In the genomic region with DNA sequence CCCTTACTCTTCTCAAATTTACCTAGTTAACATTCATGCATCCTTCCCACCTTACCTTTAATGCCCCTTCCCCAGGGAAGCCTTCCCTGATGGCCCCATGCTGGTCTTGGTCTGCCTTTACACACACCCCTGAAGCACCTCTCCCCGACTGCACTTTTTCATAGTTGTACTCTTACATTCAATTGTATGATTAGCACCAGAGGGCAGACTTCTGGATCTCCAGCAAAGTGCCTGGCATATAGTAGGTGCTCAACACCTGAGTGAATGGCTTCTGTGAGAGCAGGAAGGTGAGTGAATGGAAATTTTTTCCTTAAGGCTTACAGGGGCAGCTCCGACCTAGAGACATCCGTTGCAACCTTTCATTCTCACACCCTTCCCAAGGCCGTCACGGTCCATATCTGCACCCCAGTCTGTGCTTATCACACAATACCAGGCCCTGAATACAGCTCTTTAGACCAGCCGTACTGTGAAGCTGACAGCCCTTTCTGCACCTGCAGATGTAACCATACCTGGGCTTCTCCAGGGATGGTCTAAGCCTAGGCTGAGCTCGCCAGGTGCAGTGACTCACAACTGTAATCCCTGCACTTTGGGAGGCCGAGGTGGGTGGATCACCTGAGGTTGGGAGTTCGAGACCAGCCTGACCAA, we compare ENCODE assay signal across 24 cellular contexts. TPM values are rescaled to one million over a fixed set of nuclear protein-coding genes. Genes with fewer than 3 reads are reported as not detected.
DNase-seq lines count a peak whose midpoint lies in the region; ATAC-seq, FAIRE-seq and TF ChIP-seq lines count a peak whose summit lies in the region.
"Had no signal": no experiment of that assay in that cellular context is flagged by ENCODE, and none has a peak within 500 bp of the region (broad histone marks: within the 10 kb centered on the region; RNA-seq: fewer than 3 reads in every experiment).

No MANE protein-coding gene starts in this region.

- H3K79me2 ChIP-seq in H1 (ENCODE audit: control insufficient read depth in 1 of 2, insufficient read depth in 2 of 2, low read length in 2 of 2) (peaks cover 0 to 4% of the 10 kb centered on the region in 2 experiments; a peak in 1 of 4 replicates), mesendoderm (ENCODE audit: control insufficient read depth, insufficient read depth, low read length) (no peaks in the 10 kb centered on the region)

- CTCF ChIA-PET in CD8-positive, alpha-beta memory T cell (lab: Charles Lee) = interaction anchor here (1.9 kb wide), 1 partner anchor 15 kb away, joined by 7 read pairs; a partner anchor contains a TSS
- CTCF ChIA-PET in Panc1 (lab: Charles Lee) (no interaction called here), H1 (lab: Charles Lee; ENCODE audit: partially characterized antibody) (interaction anchor here (0.6 to 52.4 kb wide), 13 partner anchors 13 to 232 kb away, joined by 3 to 1885 read pairs (median 4); a partner anchor contains a TSS)

- no peaks in the 10 kb centered on the region for H3K27me3 Mint-ChIP-seq in CD8-positive, alpha-beta memory T cell
- H3K27me3 Mint-ChIP-seq: B cell had no signal

- H3K9ac ChIP-seq in H1 (replicated peaks in 1 of 4; ENCODE audit: extremely low read depth in 1 of 4, low read depth in 3 of 4, low read length in 3 of 4) (no peak overlapping the region), mesendoderm (ENCODE audit: low read length) (no peak overlapping the region)

- TSS peak; percentile 40 for BruUV-seq in Panc1 (replicated peaks; lab: Mats Ljungman, UMichigan)

- no peak overlapping the region for H3K4me3 ChIP-seq in CD8-positive, alpha-beta memory T cell (ENCODE audit: low read length)
- H3K4me3 ChIP-seq in Panc1 (ENCODE audit: low read depth in 2 of 2, low read length in 2 of 2) = no peak overlapping the region
- no peak overlapping the region for H3K4me3 ChIP-seq in H1 (ENCODE audit: extremely low read depth in 1 of 4, insufficient read depth in 2 of 4, low read depth in 3 of 4, low read length in 4 of 4)
- H3K4me3 ChIP-seq in spleen = no peak overlapping the region
- H3K4me3 ChIP-seq in mesendoderm (ENCODE audit: low read length) = no peak overlapping the region
- H3K4me3 ChIP-seq: A549, SJSA1 had no signal

- ATAC-seq in Panc1 = no peak
- ATAC-seq: A549, Right ventricle myocardium inferior had no signal

- H2AFZ ChIP-seq in H1 (ENCODE audit: low read length) = no peak overlapping the region

- no peak overlapping the region for H3K4ac ChIP-seq in H1 (replicated peaks; ENCODE audit: insufficient read length, low read depth, low read length)
- no peak overlapping the region for H3K4ac ChIP-seq in mesendoderm (ENCODE audit: low read depth, low read length)

- H4K20me1 ChIP-seq in H1 (replicated peaks in 1 of 2; ENCODE audit: control insufficient read depth in 1 of 2, insufficient read depth in 2 of 2, low read length in 2 of 2) = no peaks in the 10 kb centered on the region

- H3K23ac ChIP-seq in H1 (ENCODE audit: insufficient read length) (no peak overlapping the region), mesendoderm (ENCODE audit: low read length) (no peak overlapping the region)

- H3K9me3 Mint-ChIP-seq in CD8-positive, alpha-beta memory T cell = no peaks in the 10 kb centered on the region

- POLR2A ChIA-PET in CD8-positive, alpha-beta memory T cell (lab: Charles Lee) = interaction anchor here (1.3 kb wide), 1 partner anchor 25 kb away, joined by 3 read pairs; no protein-coding TSS in a partner anchor
- POLR2A ChIA-PET in Panc1 (lab: Charles Lee) (no interaction called here), H1 (lab: Charles Lee; ENCODE audit: partially characterized antibody) (interaction anchor here (0.9 to 38.1 kb wide), 4 partner anchors 7 to 44 kb away, joined by 3 to 708 read pairs (median 356); a partner anchor contains a TSS)

- no peaks in the 10 kb centered on the region for H3K27me3 ChIP-seq in CD8-positive, alpha-beta memory T cell (ENCODE audit: insufficient read depth, low read length, poor library complexity, severe bottlenecking)
- H3K27me3 ChIP-seq in Panc1 (ENCODE audit: control insufficient read depth, insufficient read depth, low read length) (no peaks in the 10 kb centered on the region), H1 (replicated peaks in 1 of 4; ENCODE audit: control insufficient read depth in 3 of 4, extremely low read depth in 1 of 4, insufficient read depth in 3 of 4, low read length in 3 of 4) (no peaks in the 10 kb centered on the region), spleen (replicated peaks in 1 of 7) (no peaks in the 10 kb centered on the region), mesendoderm (ENCODE audit: insufficient read depth, low read length, poor library complexity) (no peaks in the 10 kb centered on the region)
- H3K27me3 ChIP-seq: SJSA1 had no signal

- intact Hi-C loops in Panc1 (cut with micrococcal nuclease; ENCODE audit: unreplicated experiment) (no loop called here), spleen (cut with DNase I; ENCODE audit: low total_unique reads) (no loop called here)

- H2BK120ac ChIP-seq in H1 (replicated peaks; ENCODE audit: low read depth, low read length) (no peak overlapping the region), mesendoderm (ENCODE audit: low read depth, low read length) (no peak overlapping the region)

- H2BK12ac ChIP-seq in H1 (ENCODE audit: low read depth, low read length) = no peak overlapping the region

- FAIRE-seq in H1 (lab: Jason Lieb, UNC) = no peak
- FAIRE-seq: A549, GM12891 had no signal

- TF ChIP-seq POLR2A in H1 (IDR thresholded peaks at IDR 0.05; ENCODE audit: control extremely low read depth in 1 of 2, low read depth in 2 of 2, low read length in 2 of 2) = no peak
- no peak for TF ChIP-seq POLR2A in spleen (IDR thresholded peaks at IDR 0.05)

- no peaks in the 10 kb centered on the region for H3K9me3 ChIP-seq in CD8-positive, alpha-beta memory T cell (ENCODE audit: low read length)
- peaks cover 4% of the 10 kb centered on the region; the same call in 1 of the 2 replicates for H3K9me3 ChIP-seq in Panc1 (ENCODE audit: control insufficient read depth, insufficient read depth, low read depth, low read length)
- H3K9me3 ChIP-seq in H1 (ENCODE audit: insufficient read depth in 2 of 2, low read depth in 1 of 2, low read length in 1 of 2) = no peaks in the 10 kb centered on the region
- no peaks in the 10 kb centered on the region for H3K9me3 ChIP-seq in spleen
- H3K9me3 ChIP-seq: A549, SJSA1 had no signal

- H2BK15ac ChIP-seq in H1 (ENCODE audit: low read length) (no peak overlapping the region), mesendoderm (replicated peaks; ENCODE audit: low read depth) (no peak overlapping the region)

- no peak overlapping the region for H2BK20ac ChIP-seq in H1 (ENCODE audit: low read length)

- peaks cover 38% of the 10 kb centered on the region for H3K4me1 ChIP-seq in CD8-positive, alpha-beta memory T cell (ENCODE audit: insufficient read depth, low read length)
- H3K4me1 ChIP-seq in Panc1 (ENCODE audit: control insufficient read depth, insufficient read depth, low read length) (0 out of 2 replicates have a peak, but pooled peaks cover 3% of the 10 kb centered on the region), H1 (replicated peaks in 1 of 4; ENCODE audit: control insufficient read depth in 3 of 4, insufficient read depth in 4 of 4, low read length in 3 of 4) (peaks cover 3 to 12% (median 3%) of the 10 kb centered on the region in 4 experiments), spleen (peaks cover 11 to 38% (median 28%) of the 10 kb centered on the region in 6 donors), mesendoderm (ENCODE audit: control insufficient read depth, low read depth, low read length) (peaks cover under 1% of the 10 kb centered on the region)

- H3K4me3 Mint-ChIP-seq in CD8-positive, alpha-beta memory T cell = peak overlapping the region in 1 of 7 donors; percentile 4
- H3K4me3 Mint-ChIP-seq: B cell, CD14-positive monocyte had no signal

- no peak for TF ChIP-seq CTCF in Panc1 (IDR thresholded peaks at IDR 0.05)
- no peak for TF ChIP-seq CTCF in H1 (IDR thresholded peaks at IDR 0.05; ENCODE audit: control extremely low read depth in 1 of 3, insufficient read depth in 1 of 3, low read depth in 1 of 3, low read length in 3 of 3)
- TF ChIP-seq CTCF in spleen (IDR thresholded peaks at IDR 0.05 in 8 of 11, conservative IDR thresholded peaks at IDR 0.05 in 3 of 11) = no peak

- H2BK5ac ChIP-seq in H1 (ENCODE audit: low read depth, low read length) = no peak overlapping the region
- no peak overlapping the region for H2BK5ac ChIP-seq in mesendoderm (ENCODE audit: low read length)

- H3K79me1 ChIP-seq in H1 (ENCODE audit: low read depth, low read length) = 0 out of 2 replicates have a peak, but pooled peaks cover 2% of the 10 kb centered on the region
- H3K79me1 ChIP-seq in mesendoderm (ENCODE audit: low read length) = peaks cover 2% of the 10 kb centered on the region

- no peak overlapping the region for H3K27ac ChIP-seq in CD8-positive, alpha-beta memory T cell (ENCODE audit: low read depth, low read length)
- H3K27ac ChIP-seq in Panc1 (ENCODE audit: low read length) (no peak overlapping the region), H1 (ENCODE audit: low read depth, low read length) (no peak overlapping the region), spleen (no peak overlapping the region), mesendoderm (ENCODE audit: low read depth, low read length) (no peak overlapping the region)
- H3K27ac ChIP-seq: A549, SJSA1 had no signal

- no peak for TF ChIP-seq EP300 in H1 (IDR thresholded peaks at IDR 0.05; ENCODE audit: borderline replicate concordance in 1 of 2, low read depth in 2 of 2, low read length in 2 of 2)

- peaks cover 13 to 44% (median 17%) of the 10 kb centered on the region in 3 donors for H3K36me3 Mint-ChIP-seq in CD8-positive, alpha-beta memory T cell

- DNase-seq in CD8-positive, alpha-beta memory T cell = no peak
- DNase-seq in Panc1 (ENCODE audit: low read depth, low spot score) (no peak), H1 (ENCODE audit: low read depth in 1 of 2, low spot score in 2 of 2) (no peak), spleen (peak; percentile 36), NOMO-1 (lab: John Stamatoyannopoulos, UW; ENCODE audit: unreplicated experiment in 2 of 2) (no peak), mesendoderm (no peak)
- no peak for DNase-seq in effector CD4-positive, alpha-beta T cell
- DNase-seq: DMS 273 treated with DMSO at 0.1 percent for 48 hours, Kasumi-1, NCI-H1694, NCI-H2081, NCI-H2171, NCI-H524 treated with DMSO at 0.1 percent for 48 hours, NCI-H82, OCI-M1 had no signal

- peaks cover 51 to 64% (median 57%) of the 10 kb centered on the region in 3 donors for H3K4me1 Mint-ChIP-seq in CD8-positive, alpha-beta memory T cell

- H4K5ac ChIP-seq in H1 (ENCODE audit: insufficient read length, low read depth, low read length) (no peak overlapping the region), mesendoderm (ENCODE audit: low read length) (no peak overlapping the region)

- peak overlapping the region; percentile 6 for H4K91ac ChIP-seq in H1 (replicated peaks; ENCODE audit: insufficient read length, low read length)

- peaks cover 6% of the 10 kb centered on the region for H3K23me2 ChIP-seq in H1 (ENCODE audit: low read depth, low read length)

- H3K27ac Mint-ChIP-seq in CD8-positive, alpha-beta memory T cell = peak overlapping the region in 5 of 8 donors; percentile 38 to 87 (median 70)
- H3K27ac Mint-ChIP-seq: B cell had no signal

- H3K36me3 ChIP-seq in CD8-positive, alpha-beta memory T cell (ENCODE audit: insufficient read depth, low read length) = peaks cover 4% of the 10 kb centered on the region
- H3K36me3 ChIP-seq in Panc1 (ENCODE audit: control insufficient read depth, insufficient read depth, low read length) (no peaks in the 10 kb centered on the region; the same call in 1 of the 2 replicates), H1 (ENCODE audit: control insufficient read depth in 2 of 4, insufficient read depth in 4 of 4, low read length in 3 of 4) (peaks cover 0 to 5% (median 0%) of the 10 kb centered on the region in 4 experiments; a peak in 4 of 8 replicates), spleen (peaks cover 0 to 52% (median 19%) of the 10 kb centered on the region in 6 donors), mesendoderm (ENCODE audit: control insufficient read depth, insufficient read depth, low read length) (no peaks in the 10 kb centered on the region)
- H3K36me3 ChIP-seq: SJSA1 had no signal

- no peak for TF ChIP-seq RAD21 in H1 (IDR thresholded peaks at IDR 0.05 in 1 of 2, conservative IDR thresholded peaks at IDR 0.05 in 1 of 2; ENCODE audit: low read depth in 2 of 2, low read length in 2 of 2)

- WGBS in H1 (ENCODE audit: extremely low coverage in 1 of 2, insufficient coverage in 1 of 2, insufficient read length in 1 of 2, insufficient replicate concordance in 2 of 2, low coverage in 1 of 2, low lambda C conversion rate in 2 of 2, missing lambda C conversion rate in 1 of 2), 2 experiments = 89% methylated on average over 9 of the region's 9 CpGs; no CpG with 5 or more reads in 1 of the 2 experiments
- 87 to 98% (median 91%) methylated on average over 9 of the region's 9 CpGs for WGBS in spleen, 5 donors
- no CpG with 5 or more reads among the region's 9 CpGs for WGBS in mesendoderm (ENCODE audit: extremely low coverage, insufficient coverage, low lambda C conversion rate)

- H3K18ac ChIP-seq in H1 (ENCODE audit: extremely low read depth, low read length) = no peak overlapping the region
- no peak overlapping the region for H3K18ac ChIP-seq in mesendoderm (ENCODE audit: low read length)

- 0 out of 2 replicates have a peak overlapping the region, but pooled peaks have one; percentile 28 for H2AK5ac ChIP-seq in H1 (ENCODE audit: low read depth, low read length)
- no peak overlapping the region for H2AK5ac ChIP-seq in mesendoderm (ENCODE audit: low read length)

- H3K56ac ChIP-seq in H1 (replicated peaks; ENCODE audit: insufficient read length, low read depth, low read length) (no peak overlapping the region), mesendoderm (ENCODE audit: low read length) (no peak overlapping the region)

- in situ Hi-C loops in Panc1 (cut with HindIII; ENCODE audit: low pct_unique_long_range_greater_than_20kb, low sequenced_read_pairs) = no loop called here

- no peak overlapping the region for H3K4me2 ChIP-seq in H1 (ENCODE audit: insufficient read depth in 1 of 2, low read depth in 2 of 2, low read length in 2 of 2)
- no peak overlapping the region for H3K4me2 ChIP-seq in mesendoderm (ENCODE audit: low read length)
- H3K4me2 ChIP-seq: A549 had no signal

- H4K8ac ChIP-seq in H1 (ENCODE audit: extremely low read depth, insufficient read depth, low read length) (no peak overlapping the region), mesendoderm (ENCODE audit: low read depth, low read length) (no peak overlapping the region)

- no peak overlapping the region for H3K14ac ChIP-seq in H1 (ENCODE audit: insufficient read length)

RNA-seq across cellular contexts. Expression of a gene that starts 4.4 kb away (rescaled TPM):
- total RNA-seq in CD8-positive, alpha-beta memory T cell = 10 to 100 TPM; 11.8 to 12.1 TPM
- 22.4 TPM for polyA plus RNA-seq in CD8-positive, alpha-beta memory T cell
- 21.8 TPM for total RNA-seq in Panc1 (2021; ENCODE audit: unreplicated experiment)
- 23.8 TPM for polyA plus RNA-seq in Panc1 (2012; ENCODE audit: insufficient read length)
- 18.5 and 21.0 TPM in 2 replicates for total RNA-seq in H1 (2021; fragmentation: NEBNext Ultra II Directional; extraction: Animal tissue kit (Norgen Biotek cat#: 25700))
- polyA plus RNA-seq in H1 (2011; rRNA removed) = 30.7 and 32.2 TPM in 2 replicates
- 26.7 TPM for polyA plus RNA-seq in H1 (2011; cell fraction: cytosol; rRNA removed)
- polyA plus RNA-seq in H1 (2011; cell fraction: nucleus; rRNA removed) = 97.3 TPM
- polyA plus RNA-seq in H1 (2012, experiment 1 of 2) = 16.4 to 26.1 TPM (median 23.6 TPM) in 4 replicates
- polyA plus RNA-seq in H1 (2012, experiment 2 of 2) = 17.3 TPM
- 16.2 TPM for polyA plus RNA-seq in H1 (2013, experiment 1 of 2)
- polyA plus RNA-seq in H1 (2013, experiment 2 of 2) = 14.6 TPM
- 28.0 and 33.0 TPM in 2 replicates for polyA minus RNA-seq in H1 (2011; rRNA and poly(A)+ RNA removed)
- polyA minus RNA-seq in H1 (2011; cell fraction: cytosol; rRNA and poly(A)+ RNA removed) = 11.7 TPM
- 13.7 TPM for polyA minus RNA-seq in H1 (2011; cell fraction: nucleus; rRNA and poly(A)+ RNA removed)
- 10 to 100 TPM; 15.5 to 27.4 (median 20.7) TPM for total RNA-seq in spleen
- polyA plus RNA-seq in spleen = 10 to 100 TPM; 11.5 to 21.3 (median 18.3) TPM
- 8.3 TPM for polyA plus RNA-seq in mesendoderm (2013, experiment 1 of 2)
- polyA plus RNA-seq in mesendoderm (2013, experiment 2 of 2) = 7.7 TPM

RNA-seq across cellular contexts. Expression of a gene that starts 15.2 kb away (rescaled TPM):
- total RNA-seq in CD8-positive, alpha-beta memory T cell = not detected
- 0.39 TPM for polyA plus RNA-seq in CD8-positive, alpha-beta memory T cell
- 2.4 TPM for total RNA-seq in Panc1 (2021; ENCODE audit: unreplicated experiment)
- polyA plus RNA-seq in Panc1 (2012; ENCODE audit: insufficient read length) = 4.6 TPM
- 4.4 and 5.6 TPM in 2 replicates for total RNA-seq in H1 (2021; fragmentation: NEBNext Ultra II Directional; extraction: Animal tissue kit (Norgen Biotek cat#: 25700))
- 10.5 and 10.9 TPM in 2 replicates for polyA plus RNA-seq in H1 (2011; rRNA removed)
- polyA plus RNA-seq in H1 (2011; cell fraction: cytosol; rRNA removed) = 8.1 TPM
- polyA plus RNA-seq in H1 (2011; cell fraction: nucleus; rRNA removed) = 10.0 TPM
- polyA plus RNA-seq in H1 (2012, experiment 1 of 2) = 4.3 to 8.6 TPM (median 7.6 TPM) in 4 replicates
- polyA plus RNA-seq in H1 (2012, experiment 2 of 2) = 5.6 TPM
- polyA plus RNA-seq in H1 (2013, experiment 1 of 2) = 3.4 TPM
- 3.4 TPM for polyA plus RNA-seq in H1 (2013, experiment 2 of 2)
- polyA minus RNA-seq in H1 (2011; rRNA and poly(A)+ RNA removed) = 0.95 and 1.4 TPM in 2 replicates
- 4.9 TPM for polyA minus RNA-seq in H1 (2011; cell fraction: cytosol; rRNA and poly(A)+ RNA removed)
- 1.7 TPM for polyA minus RNA-seq in H1 (2011; cell fraction: nucleus; rRNA and poly(A)+ RNA removed)
- total RNA-seq in spleen = 1 to 10 TPM in 1 of 7 donors, under 1 TPM in 2, not detected in 4; 0.47 to 2.4 (median 0.51) TPM
- under 1 TPM; 0.28 to 0.93 (median 0.80) TPM for polyA plus RNA-seq in spleen
- 0.81 TPM for polyA plus RNA-seq in mesendoderm (2013, experiment 1 of 2)
- 0.63 TPM for polyA plus RNA-seq in mesendoderm (2013, experiment 2 of 2)
- total RNA-seq: G401, H4, MCF 10A, SJSA1 had no signal
- polyA plus RNA-seq: A549, CD14-positive monocyte had no signal

RNA-seq across cellular contexts. Expression of a gene that starts 16.4 kb away (rescaled TPM):
- 1 to 10 TPM; 3.6 to 3.9 TPM for total RNA-seq in CD8-positive, alpha-beta memory T cell
- polyA plus RNA-seq in CD8-positive, alpha-beta memory T cell = 2.4 TPM
- total RNA-seq in Panc1 (2021; ENCODE audit: unreplicated experiment) (68.6 TPM), spleen (10 to 100 TPM in 5 of 7 donors, 1 to 10 TPM in 2; 8.5 to 15.9 (median 13.8) TPM)
- 60.1 TPM for polyA plus RNA-seq in Panc1 (2012; ENCODE audit: insufficient read length)
- 394 and 403 TPM in 2 replicates for total RNA-seq in H1 (2021; fragmentation: NEBNext Ultra II Directional; extraction: Animal tissue kit (Norgen Biotek cat#: 25700))
- polyA plus RNA-seq in H1 (2011; rRNA removed) (183 and 278 TPM in 2 replicates), spleen (1 to 10 TPM; 3.4 to 6.6 (median 4.3) TPM)
- 174 TPM for polyA plus RNA-seq in H1 (2011; cell fraction: cytosol; rRNA removed)
- polyA plus RNA-seq in H1 (2011; cell fraction: nucleus; rRNA removed) = 329 TPM
- 181 to 248 TPM (median 223 TPM) in 4 replicates for polyA plus RNA-seq in H1 (2012, experiment 1 of 2)
- 260 TPM for polyA plus RNA-seq in H1 (2012, experiment 2 of 2)
- 199 TPM for polyA plus RNA-seq in H1 (2013, experiment 1 of 2)
- 211 TPM for polyA plus RNA-seq in H1 (2013, experiment 2 of 2)
- 255 and 261 TPM in 2 replicates for polyA minus RNA-seq in H1 (2011; rRNA and poly(A)+ RNA removed)
- polyA minus RNA-seq in H1 (2011; cell fraction: cytosol; rRNA and poly(A)+ RNA removed) = 264 TPM
- polyA minus RNA-seq in H1 (2011; cell fraction: nucleus; rRNA and poly(A)+ RNA removed) = 204 TPM
- 73.2 TPM for polyA plus RNA-seq in mesendoderm (2013, experiment 1 of 2)
- 72.9 TPM for polyA plus RNA-seq in mesendoderm (2013, experiment 2 of 2)

RNA-seq across cellular contexts. Expression of a gene that starts 18.3 kb away (rescaled TPM):
- total RNA-seq in CD8-positive, alpha-beta memory T cell = 1 to 10 TPM in 1 of 2 experiments, under 1 TPM in 1; 0.97 to 1.6 TPM
- not detected for polyA plus RNA-seq in CD8-positive, alpha-beta memory T cell
- total RNA-seq in Panc1 (2021; ENCODE audit: unreplicated experiment) (1.6 TPM), spleen (1 to 10 TPM; 1.5 to 3.1 (median 2.2) TPM)
- polyA plus RNA-seq in Panc1 (2012; ENCODE audit: insufficient read length) = 3.1 TPM
- total RNA-seq in H1 (2021; fragmentation: NEBNext Ultra II Directional; extraction: Animal tissue kit (Norgen Biotek cat#: 25700)) = 1.4 TPM in 2 replicates
- polyA plus RNA-seq in H1 (2011; rRNA removed) (0.82 and 1.3 TPM in 2 replicates), spleen (1 to 10 TPM; 1.6 to 3.2 (median 2.0) TPM)
- polyA plus RNA-seq in H1 (2011; cell fraction: cytosol; rRNA removed) = 1.2 TPM
- 8.9 TPM for polyA plus RNA-seq in H1 (2011; cell fraction: nucleus; rRNA removed)
- 1.7 to 2.6 TPM (median 2.3 TPM) in 4 replicates for polyA plus RNA-seq in H1 (2012, experiment 1 of 2)
- polyA plus RNA-seq in H1 (2012, experiment 2 of 2) = 1.4 TPM
- polyA plus RNA-seq in H1 (2013, experiment 1 of 2) = 0.49 TPM
- polyA plus RNA-seq in H1 (2013, experiment 2 of 2) = 0.48 TPM
- polyA minus RNA-seq in H1 (2011; rRNA and poly(A)+ RNA removed) = 1.1 and 1.3 TPM in 2 replicates
- polyA minus RNA-seq in H1 (2011; cell fraction: cytosol; rRNA and poly(A)+ RNA removed) = 1.4 TPM
- 4.2 TPM for polyA minus RNA-seq in H1 (2011; cell fraction: nucleus; rRNA and poly(A)+ RNA removed)
- 0.10 TPM for polyA plus RNA-seq in mesendoderm (2013, experiment 1 of 2)
- 0.08 TPM for polyA plus RNA-seq in mesendoderm (2013, experiment 2 of 2)
- polyA plus RNA-seq: CD14-positive monocyte had no signal

RNA-seq across cellular contexts. Expression of a gene that starts 46.5 kb away (rescaled TPM):
- total RNA-seq in CD8-positive, alpha-beta memory T cell = 10 to 100 TPM; 71.4 to 74.1 TPM
- polyA plus RNA-seq in CD8-positive, alpha-beta memory T cell = 44.5 TPM
- total RNA-seq in Panc1 (2021; ENCODE audit: unreplicated experiment) (44.8 TPM), spleen (100 to 1,000 TPM in 3 of 7 donors, 10 to 100 TPM in 4; 73.9 to 166 (median 98.7) TPM)
- polyA plus RNA-seq in Panc1 (2012; ENCODE audit: insufficient read length) = 61.7 TPM
- 47.6 and 56.7 TPM in 2 replicates for total RNA-seq in H1 (2021; fragmentation: NEBNext Ultra II Directional; extraction: Animal tissue kit (Norgen Biotek cat#: 25700))
- polyA plus RNA-seq in H1 (2011; rRNA removed) (80.3 and 116 TPM in 2 replicates), spleen (100 to 1,000 TPM in 2 of 3 donors, 10 to 100 TPM in 1; 59.5 to 119 (median 102) TPM)
- polyA plus RNA-seq in H1 (2011; cell fraction: cytosol; rRNA removed) = 80.2 TPM
- polyA plus RNA-seq in H1 (2011; cell fraction: nucleus; rRNA removed) = 203 TPM
- polyA plus RNA-seq in H1 (2012, experiment 1 of 2) = 54.2 to 69.5 TPM (median 56.8 TPM) in 4 replicates
- polyA plus RNA-seq in H1 (2012, experiment 2 of 2) = 61.3 TPM
- 80.5 TPM for polyA plus RNA-seq in H1 (2013, experiment 1 of 2)
- polyA plus RNA-seq in H1 (2013, experiment 2 of 2) = 91.9 TPM
- polyA minus RNA-seq in H1 (2011; rRNA and poly(A)+ RNA removed) = 78.6 and 84.8 TPM in 2 replicates
- polyA minus RNA-seq in H1 (2011; cell fraction: cytosol; rRNA and poly(A)+ RNA removed) = 37.6 TPM
- 53.7 TPM for polyA minus RNA-seq in H1 (2011; cell fraction: nucleus; rRNA and poly(A)+ RNA removed)
- polyA plus RNA-seq in mesendoderm (2013, experiment 1 of 2) = 48.2 TPM
- 45.8 TPM for polyA plus RNA-seq in mesendoderm (2013, experiment 2 of 2)
